1 cellular context compared by ENCODE assay signal in the genomic region with DNA sequence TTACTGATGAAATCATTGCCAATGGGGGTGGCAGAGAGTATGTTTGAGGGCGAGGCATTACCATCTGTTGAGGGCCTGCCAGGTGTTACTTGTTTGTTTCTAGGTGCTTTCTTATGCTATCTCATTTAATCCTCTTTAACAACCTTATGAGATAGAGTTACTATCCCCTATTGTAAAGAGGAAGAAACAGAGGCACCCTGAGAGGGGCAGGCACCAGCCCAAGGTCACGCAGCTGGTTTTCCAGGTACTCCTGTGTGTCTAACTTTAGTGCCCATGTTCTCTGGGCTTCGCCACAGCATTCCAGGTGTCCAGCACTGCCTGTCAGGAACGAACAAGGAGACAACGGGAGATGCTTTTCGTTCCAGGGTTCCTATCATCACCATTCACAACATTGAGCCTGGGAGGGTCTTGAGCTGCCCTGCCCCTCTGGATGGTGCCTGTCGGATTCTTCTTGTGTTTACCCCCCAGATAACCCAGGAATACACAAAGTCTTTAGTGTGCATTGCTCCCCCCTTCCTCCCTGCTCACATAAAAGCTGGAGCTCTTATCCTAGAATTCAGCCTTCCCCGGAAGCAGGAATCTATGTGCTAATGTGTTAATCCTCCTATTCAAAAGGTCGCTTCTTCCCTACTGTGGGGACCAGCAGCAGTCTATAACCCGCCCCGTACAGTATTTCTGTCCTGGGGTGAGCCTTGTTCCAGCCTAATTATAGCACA.
TF ChIP-seq lines count a peak whose summit lies in the region.

No MANE protein-coding gene starts in this region.

TF ChIP-seq in GM23338, 12 proteins besides CTCF, POLR2A, EP300 and RAD21 (continued from another document):
- TF ChIP-seq, protein P1, sequence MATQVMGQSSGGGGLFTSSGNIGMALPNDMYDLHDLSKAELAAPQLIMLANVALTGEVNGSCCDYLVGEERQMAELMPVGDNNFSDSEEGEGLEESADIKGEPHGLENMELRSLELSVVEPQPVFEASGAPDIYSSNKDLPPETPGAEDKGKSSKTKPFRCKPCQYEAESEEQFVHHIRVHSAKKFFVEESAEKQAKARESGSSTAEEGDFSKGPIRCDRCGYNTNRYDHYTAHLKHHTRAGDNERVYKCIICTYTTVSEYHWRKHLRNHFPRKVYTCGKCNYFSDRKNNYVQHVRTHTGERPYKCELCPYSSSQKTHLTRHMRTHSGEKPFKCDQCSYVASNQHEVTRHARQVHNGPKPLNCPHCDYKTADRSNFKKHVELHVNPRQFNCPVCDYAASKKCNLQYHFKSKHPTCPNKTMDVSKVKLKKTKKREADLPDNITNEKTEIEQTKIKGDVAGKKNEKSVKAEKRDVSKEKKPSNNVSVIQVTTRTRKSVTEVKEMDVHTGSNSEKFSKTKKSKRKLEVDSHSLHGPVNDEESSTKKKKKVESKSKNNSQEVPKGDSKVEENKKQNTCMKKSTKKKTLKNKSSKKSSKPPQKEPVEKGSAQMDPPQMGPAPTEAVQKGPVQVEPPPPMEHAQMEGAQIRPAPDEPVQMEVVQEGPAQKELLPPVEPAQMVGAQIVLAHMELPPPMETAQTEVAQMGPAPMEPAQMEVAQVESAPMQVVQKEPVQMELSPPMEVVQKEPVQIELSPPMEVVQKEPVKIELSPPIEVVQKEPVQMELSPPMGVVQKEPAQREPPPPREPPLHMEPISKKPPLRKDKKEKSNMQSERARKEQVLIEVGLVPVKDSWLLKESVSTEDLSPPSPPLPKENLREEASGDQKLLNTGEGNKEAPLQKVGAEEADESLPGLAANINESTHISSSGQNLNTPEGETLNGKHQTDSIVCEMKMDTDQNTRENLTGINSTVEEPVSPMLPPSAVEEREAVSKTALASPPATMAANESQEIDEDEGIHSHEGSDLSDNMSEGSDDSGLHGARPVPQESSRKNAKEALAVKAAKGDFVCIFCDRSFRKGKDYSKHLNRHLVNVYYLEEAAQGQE (IDR thresholded peaks at IDR 0.05; ENCODE audit: unreplicated experiment), result no peak
